In the genomic region with DNA sequence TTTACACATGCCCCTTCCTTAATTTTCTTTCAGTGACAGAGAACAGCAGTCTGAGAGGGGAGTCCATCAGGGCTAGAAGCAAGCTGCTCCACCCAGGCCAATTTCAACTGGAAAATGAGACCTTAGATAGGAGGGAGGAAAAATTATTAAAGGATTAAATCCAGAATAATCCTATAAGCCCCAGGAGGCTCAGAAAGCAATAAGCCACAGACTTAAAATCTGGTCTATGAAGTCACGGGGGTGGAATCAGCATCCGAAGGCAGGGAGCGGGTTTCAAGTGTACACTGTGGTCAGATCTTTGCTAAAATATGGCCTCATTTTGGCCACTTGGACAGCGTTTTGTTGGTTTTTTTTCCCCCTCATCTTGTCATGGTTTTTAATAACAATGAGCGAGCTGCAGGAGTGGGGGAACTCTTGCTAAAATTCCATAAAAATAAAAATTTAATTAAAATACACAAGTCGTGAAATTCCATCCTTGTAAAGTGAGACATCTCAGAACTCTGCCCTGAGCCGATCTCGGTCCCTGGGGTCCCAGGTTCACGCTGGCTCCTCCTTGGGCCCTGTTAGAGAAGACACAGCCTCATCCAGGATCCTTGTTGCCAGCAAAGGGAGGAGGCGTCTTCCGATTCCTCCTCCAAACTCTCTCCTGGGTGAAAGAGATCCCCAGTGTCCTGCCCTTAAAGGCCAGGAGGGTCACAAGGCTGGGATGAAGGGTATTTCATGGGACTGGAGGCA, we compare ENCODE assay signal across 18 cellular contexts. TPM values are rescaled to one million over a fixed set of nuclear protein-coding genes. Genes with fewer than 3 reads are reported as not detected.
DNase-seq lines count a peak whose midpoint lies in the region; ATAC-seq and TF ChIP-seq lines count a peak whose summit lies in the region.
"Had no signal": no experiment of that assay in that cellular context is flagged by ENCODE, and none has a peak within 500 bp of the region (broad histone marks: within the 10 kb centered on the region; RNA-seq: fewer than 3 reads in every experiment).

No MANE protein-coding gene starts in this region.

- peaks cover 4% of the 10 kb centered on the region for H3K27me3 Mint-ChIP-seq in activated T-helper 1 cell treated with anti-CD3 and anti-CD28 coated beads, Interleukin-12 subunit alpha, Interleukin-12 subunit beta, Interleukin-2, Interleukin-4 antibody, amounts not matched to agents 30 ng/mL and 10 ng/mL and 1 ng/mL, durations not matched to agents 14 hours and 24 hours and 36 hours (ENCODE audit: insufficient read depth)
- H3K27me3 Mint-ChIP-seq: CD4-positive, alpha-beta memory T cell had no signal

- BruUV-seq in A673 (replicated peaks; lab: Mats Ljungman, UMichigan), result no TSS peak
- no TSS peak for BruUV-seq in IMR-90 (replicated peaks; lab: Mats Ljungman, UMichigan)

- H3K4me1 ChIP-seq in A673 (ENCODE audit: insufficient read depth, low read length, poor library complexity, severe bottlenecking), result peaks cover 6% of the 10 kb centered on the region
- H3K4me1 ChIP-seq in IMR-90 (ENCODE audit: control insufficient read depth, insufficient read depth, low read length), result peaks cover 7% of the 10 kb centered on the region
- H3K4me1 ChIP-seq in trophoblast cell (ENCODE audit: control insufficient read depth in 1 of 2, insufficient read depth in 2 of 2, low read length in 2 of 2), result peaks cover 27 to 34% of the 10 kb centered on the region in 2 experiments
- peaks cover 0 to 34% (median 4%) of the 10 kb centered on the region in 3 donors for H3K4me1 ChIP-seq in esophagus squamous epithelium

- peak overlapping the region; percentile 54 for H4K12ac ChIP-seq in trophoblast cell (ENCODE audit: low read depth, low read length)

- H3K9ac ChIP-seq in IMR-90 (ENCODE audit: low read depth, low read length) (no peak overlapping the region), trophoblast cell (ENCODE audit: low read length) (no peak overlapping the region)

- no peak overlapping the region; a peak in 1 of 4 replicates for H4K8ac ChIP-seq in IMR-90 (ENCODE audit: low read depth in 2 of 2, low read length in 2 of 2)
- peak overlapping the region; percentile 86 for H4K8ac ChIP-seq in trophoblast cell (ENCODE audit: low read depth, low read length)

- H2AK9ac ChIP-seq in IMR-90 (replicated peaks; ENCODE audit: low read depth, low read length, poor library complexity), result no peak overlapping the region

- no peak overlapping the region for H3K4me3 ChIP-seq in A673 (ENCODE audit: low read depth, low read length, poor library complexity, severe bottlenecking)
- H3K4me3 ChIP-seq in IMR-90 (ENCODE audit: insufficient read depth, low read depth, low read length), result no peak overlapping the region
- no peak overlapping the region for H3K4me3 ChIP-seq in trophoblast cell (ENCODE audit: low read depth, low read length)
- no peak overlapping the region for H3K4me3 ChIP-seq in esophagus squamous epithelium

- H3K14ac ChIP-seq in IMR-90 (replicated peaks; ENCODE audit: low read depth, low read length) (no peak overlapping the region), trophoblast cell (ENCODE audit: low read length) (peak overlapping the region; percentile 80)

- H2AFZ ChIP-seq in IMR-90 (replicated peaks; ENCODE audit: low read length, poor library complexity) (no peak overlapping the region), trophoblast cell (ENCODE audit: insufficient read depth, low read length, poor library complexity) (no peak overlapping the region)

- H3K56ac ChIP-seq in IMR-90 (ENCODE audit: extremely low read depth, insufficient read depth, low read length), result no peak overlapping the region

- H3K23ac ChIP-seq in IMR-90 (ENCODE audit: low read depth, low read length) (no peak overlapping the region), trophoblast cell (ENCODE audit: low read length) (no peak overlapping the region)

- DNase-seq in A673 (ENCODE audit: low spot score), result peak; percentile 43
- no peak for DNase-seq in IMR-90
- peak; percentile 70 for DNase-seq in cerebellar cortex (ENCODE audit: low spot score)
- no peak for DNase-seq in trophoblast cell
- no peak for DNase-seq in NCI-H1436 treated with DMSO at 0.1 percent for 48 hours (lab: John Stamatoyannopoulos, UW)
- no peak for DNase-seq in esophagus squamous epithelium (lab: John Stamatoyannopoulos, UW)
- no peak for DNase-seq in activated T-helper 1 cell treated with anti-CD3 and anti-CD28 coated beads, Interleukin-12 subunit alpha, Interleukin-12 subunit beta, Interleukin-2, Interleukin-4 antibody, amounts not matched to agents 30 ng/mL and 10 ng/mL and 1 ng/mL, durations not matched to agents 14 hours and 24 hours and 36 hours (ENCODE audit: low spot score)
- DNase-seq: CD4-positive, alpha-beta memory T cell; H9; MM.1S; NCI-H1092; NCI-H2081; NCI-H2171 treated with DMSO at 0.1 percent for 48 hours; NCI-H446; OCI-M1; SHP77 had no signal

- no peak overlapping the region; the same call in 2 of the 3 replicates for H2BK15ac ChIP-seq in IMR-90 (ENCODE audit: low read depth, low read length)

- H3K4me2 ChIP-seq in IMR-90 (ENCODE audit: low read depth, low read length) (no peak overlapping the region), trophoblast cell (ENCODE audit: low read length) (no peak overlapping the region)

- no peak for TF ChIP-seq CTCF in A673 (conservative IDR thresholded peaks at IDR 0.05; ENCODE audit: low read depth, low read length)
- TF ChIP-seq CTCF in IMR-90 (conservative IDR thresholded peaks at IDR 0.05; ENCODE audit: low read depth, low read length), result no peak
- TF ChIP-seq CTCF in esophagus squamous epithelium (IDR thresholded peaks at IDR 0.05), result no peak

- peak overlapping the region; percentile 100 for H2BK12ac ChIP-seq in trophoblast cell (ENCODE audit: low read length)

- H3K27ac ChIP-seq in A673 (ENCODE audit: low read depth, low read length, poor library complexity, severe bottlenecking), result no peak overlapping the region
- H3K27ac ChIP-seq in IMR-90 (ENCODE audit: insufficient read depth, low read length), result no peak overlapping the region
- peak overlapping the region; percentile 93 for H3K27ac ChIP-seq in trophoblast cell (ENCODE audit: low read depth, low read length)
- H3K27ac ChIP-seq in esophagus squamous epithelium, result peak overlapping the region in 1 of 4 donors; percentile 45
- H3K27ac ChIP-seq: HL-60 had no signal

- H3K9me3 ChIP-seq in A673 (ENCODE audit: low read depth, low read length, poor library complexity, severe bottlenecking) (no peaks in the 10 kb centered on the region), IMR-90 (ENCODE audit: control insufficient read depth, insufficient read depth, low read length) (no peaks in the 10 kb centered on the region), trophoblast cell (ENCODE audit: insufficient read depth, low read depth, low read length) (no peaks in the 10 kb centered on the region), esophagus squamous epithelium (no peaks in the 10 kb centered on the region)

- H4K20me1 ChIP-seq in IMR-90 (ENCODE audit: insufficient read depth, low read length), result no peaks in the 10 kb centered on the region

- no peak overlapping the region for H2BK5ac ChIP-seq in IMR-90 (ENCODE audit: low read depth, low read length, poor library complexity, severe bottlenecking)
- H2BK5ac ChIP-seq in trophoblast cell (ENCODE audit: low read depth, low read length, poor library complexity), result peak overlapping the region; percentile 80

- peaks cover 2% of the 10 kb centered on the region for H3K79me2 ChIP-seq in trophoblast cell (ENCODE audit: control insufficient read depth, insufficient read depth, low read length, poor library complexity)

- peak overlapping the region; percentile 18; the same call in 1 of the 2 replicates for H2BK20ac ChIP-seq in IMR-90 (ENCODE audit: low read depth, low read length)

- H3K4me3 Mint-ChIP-seq in activated T-helper 1 cell treated with anti-CD3 and anti-CD28 coated beads, Interleukin-12 subunit alpha, Interleukin-12 subunit beta, Interleukin-2, Interleukin-4 antibody, amounts not matched to agents 30 ng/mL and 10 ng/mL and 1 ng/mL, durations not matched to agents 14 hours and 24 hours and 36 hours, result no peak overlapping the region
- H3K4me3 Mint-ChIP-seq: CD4-positive, alpha-beta memory T cell; H9 had no signal

- dilution Hi-C loops in IMR-90 (cut with HindIII; ENCODE audit: low sequenced_read_pairs, unreplicated experiment), result no loop called here

- ATAC-seq in IMR-90 (ENCODE audit: low read depth) (no peak), GM18517 (IDR thresholded peaks at IDR 0.05; ENCODE audit: unreplicated experiment) (no peak)

- no peaks in the 10 kb centered on the region for H3K4me1 Mint-ChIP-seq in activated T-helper 1 cell treated with anti-CD3 and anti-CD28 coated beads, Interleukin-12 subunit alpha, Interleukin-12 subunit beta, Interleukin-2, Interleukin-4 antibody, amounts not matched to agents 30 ng/mL and 10 ng/mL and 1 ng/mL, durations not matched to agents 14 hours and 24 hours and 36 hours (ENCODE audit: low read depth)
- H3K4me1 Mint-ChIP-seq: CD4-positive, alpha-beta memory T cell had no signal

- WGBS in IMR-90 (ENCODE audit: extremely low coverage in 2 of 2, insufficient read length in 1 of 2), 2 experiments, result 95% methylated on average over 6 of the region's 11 CpGs; no CpG with 5 or more reads in 1 of the 2 experiments
- no CpG with 5 or more reads among the region's 11 CpGs for WGBS in trophoblast cell (ENCODE audit: extremely low coverage, insufficient coverage, insufficient read length)
- WGBS in esophagus squamous epithelium, 2 donors, result 82 to 85% methylated on average over 11 of the region's 11 CpGs

- intact Hi-C loops in A673 (cut with micrococcal nuclease; ENCODE audit: unreplicated experiment) (no loop called here), IMR-90 (cut with micrococcal nuclease) (no loop called here), esophagus squamous epithelium (cut with DNase I) (no loop called here)
- intact Hi-C loops in activated T-helper 1 cell treated with anti-CD3 and anti-CD28 coated beads, Interleukin-12 subunit alpha, Interleukin-12 subunit beta, Interleukin-2, Interleukin-4 antibody, amounts not matched to agents 30 ng/mL and 10 ng/mL and 1 ng/mL, durations not matched to agents 14 hours and 24 hours and 36 hours (cut with micrococcal nuclease), result no loop called here

- H3K9me3 Mint-ChIP-seq in activated T-helper 1 cell treated with anti-CD3 and anti-CD28 coated beads, Interleukin-12 subunit alpha, Interleukin-12 subunit beta, Interleukin-2, Interleukin-4 antibody, amounts not matched to agents 30 ng/mL and 10 ng/mL and 1 ng/mL, durations not matched to agents 14 hours and 24 hours and 36 hours, result no peaks in the 10 kb centered on the region
- H3K9me3 Mint-ChIP-seq: CD4-positive, alpha-beta memory T cell had no signal

- H3K18ac ChIP-seq in IMR-90 (ENCODE audit: low read depth, low read length), result no peak overlapping the region
- H3K18ac ChIP-seq in trophoblast cell (ENCODE audit: low read length), result peak overlapping the region; percentile 92

- 0 out of 2 replicates have a peak, but pooled peaks cover 3% of the 10 kb centered on the region for H3K9me1 ChIP-seq in IMR-90 (ENCODE audit: insufficient read depth, low read length)

- no peak overlapping the region for H3K27ac Mint-ChIP-seq in activated T-helper 1 cell treated with anti-CD3 and anti-CD28 coated beads, Interleukin-12 subunit alpha, Interleukin-12 subunit beta, Interleukin-2, Interleukin-4 antibody, amounts not matched to agents 30 ng/mL and 10 ng/mL and 1 ng/mL, durations not matched to agents 14 hours and 24 hours and 36 hours
- H3K27ac Mint-ChIP-seq: CD4-positive, alpha-beta memory T cell had no signal

- H3K27me3 ChIP-seq in A673 (replicated peaks; ENCODE audit: insufficient read depth, low read depth, low read length, poor library complexity) (no peaks in the 10 kb centered on the region), IMR-90 (ENCODE audit: control insufficient read depth, insufficient read depth, low read length) (no peaks in the 10 kb centered on the region), trophoblast cell (ENCODE audit: insufficient read depth, low read length) (no peaks in the 10 kb centered on the region), esophagus squamous epithelium (no peaks in the 10 kb centered on the region)

- CTCF ChIA-PET in A673 (lab: Charles Lee) (no interaction called here), IMR-90 (lab: Yijun Ruan, JAX) (no interaction called here)

- H2AK5ac ChIP-seq in IMR-90 (ENCODE audit: low read depth, low read length) (peak overlapping the region; percentile 48; the same call in 1 of the 2 replicates), trophoblast cell (ENCODE audit: low read length) (peak overlapping the region; percentile 98)

- H3K36me3 ChIP-seq in A673 (ENCODE audit: insufficient read depth, low read length, poor library complexity, severe bottlenecking) (no peaks in the 10 kb centered on the region), IMR-90 (ENCODE audit: control insufficient read depth, insufficient read depth, low read length) (no peaks in the 10 kb centered on the region), trophoblast cell (ENCODE audit: control insufficient read depth in 1 of 2, insufficient read depth in 2 of 2, low read length in 2 of 2) (no peaks in the 10 kb centered on the region), esophagus squamous epithelium (no peaks in the 10 kb centered on the region)

- no peak for TF ChIP-seq RAD21 in IMR-90 (IDR thresholded peaks at IDR 0.05; ENCODE audit: low read length)

- 0 out of 2 replicates have a peak overlapping the region, but pooled peaks have one; percentile 10 for H4K5ac ChIP-seq in IMR-90 (ENCODE audit: low read depth, low read length)

- H3K4ac ChIP-seq in IMR-90 (ENCODE audit: low read depth, low read length) (0 out of 2 replicates have a peak overlapping the region, but pooled peaks have one; percentile 15), trophoblast cell (ENCODE audit: low read depth, low read length) (peak overlapping the region; percentile 73)

- no peaks in the 10 kb centered on the region for H3K79me1 ChIP-seq in IMR-90 (ENCODE audit: low read depth in 1 of 2, low read length in 2 of 2)
- H3K79me1 ChIP-seq in trophoblast cell (ENCODE audit: low read length), result peaks cover 44% of the 10 kb centered on the region

- POLR2A ChIA-PET in A673 (lab: Charles Lee; ENCODE audit: low non-redundant PET) (no interaction called here), IMR-90 (lab: Charles Lee; ENCODE audit: unreplicated experiment) (no interaction called here)

- H4K91ac ChIP-seq in IMR-90 (ENCODE audit: insufficient read depth, low read depth, low read length), result peak overlapping the region; percentile 23; the same call in 1 of the 2 replicates
- peak overlapping the region; percentile 99 for H4K91ac ChIP-seq in trophoblast cell (ENCODE audit: low read depth, low read length)

- in situ Hi-C loops in IMR-90 (cut with MboI; ENCODE audit: low sequenced_read_pairs), result no loop called here

- TF ChIP-seq POLR2A in IMR-90 (IDR thresholded peaks at IDR 0.05; ENCODE audit: low read depth, low read length) (no peak), esophagus squamous epithelium (IDR thresholded peaks at IDR 0.05) (no peak)

- no peaks in the 10 kb centered on the region for H3K36me3 Mint-ChIP-seq in activated T-helper 1 cell treated with anti-CD3 and anti-CD28 coated beads, Interleukin-12 subunit alpha, Interleukin-12 subunit beta, Interleukin-2, Interleukin-4 antibody, amounts not matched to agents 30 ng/mL and 10 ng/mL and 1 ng/mL, durations not matched to agents 14 hours and 24 hours and 36 hours (ENCODE audit: low read depth)
- H3K36me3 Mint-ChIP-seq: CD4-positive, alpha-beta memory T cell had no signal

- H2BK120ac ChIP-seq in IMR-90 (ENCODE audit: low read depth, low read length) (no peak overlapping the region), trophoblast cell (ENCODE audit: insufficient read depth, low read length, poor library complexity) (peak overlapping the region; percentile 99)

RNA-seq across cellular contexts. Expression of gene ETV4, which starts 51.7 kb away (rescaled TPM):
- 25.7 and 31.2 TPM in 2 replicates for total RNA-seq in A673 (2021)
- 3.3 and 4.3 TPM in 2 replicates for total RNA-seq in IMR-90 (2012; rRNA removed)
- polyA plus RNA-seq in IMR-90 (2012; rRNA removed), result 12.7 and 13.2 TPM in 2 replicates
- 9.5 TPM in 2 replicates for polyA plus RNA-seq in IMR-90 (2012; cell fraction: cytosol; rRNA removed)
- polyA plus RNA-seq in IMR-90 (2012; cell fraction: nucleus; rRNA removed; ENCODE audit: low replicate concordance), result 17.9 and 24.9 TPM in 2 replicates
- polyA plus RNA-seq in trophoblast cell (2013), result 43.4 and 44.7 TPM in 2 replicates
- total RNA-seq in esophagus squamous epithelium, result 10 to 100 TPM in 1 of 4 donors, 1 to 10 TPM in 3; 3.7 to 11.1 (median 6.9) TPM
- 6.9 and 8.1 TPM in 2 replicates for total RNA-seq in activated T-helper 1 cell treated with anti-CD3 and anti-CD28 coated beads, Interleukin-12 subunit alpha, Interleukin-12 subunit beta, Interleukin-2, Interleukin-4 antibody, amounts not matched to agents 30 ng/mL and 10 ng/mL and 1 ng/mL, durations not matched to agents 14 hours and 24 hours and 36 hours
- total RNA-seq: CD4-positive, alpha-beta memory T cell had no signal
- polyA plus RNA-seq: CD4-positive, alpha-beta memory T cell had no signal

Comparison
In these comparisons a context has a peak if more than half of its experiments do, and no peak if none do; other contexts are left out.
1. DNase-seq: peak in A673 (single experiment) and cerebellar cortex (single experiment); none in IMR-90 (single experiment), trophoblast cell (0 of 2), NCI-H1436 treated with DMSO at 0.1 percent for 48 hours (single experiment), esophagus squamous epithelium (single experiment) and activated T-helper 1 cell treated with anti-CD3 and anti-CD28 coated beads, Interleukin-12 subunit alpha, Interleukin-12 subunit beta, Interleukin-2, Interleukin-4 antibody, amounts not matched to agents 30 ng/mL and 10 ng/mL and 1 ng/mL, durations not matched to agents 14 hours and 24 hours and 36 hours (single experiment).